ENCODE assay signal across 25 cellular contexts in genomic region chr4:158219623-158220022, GRCh38. TPM values are rescaled to one million over a fixed set of nuclear protein-coding genes. Genes with fewer than 3 reads are reported as not detected.
DNase-seq lines count a peak whose midpoint lies in the region; ATAC-seq, FAIRE-seq and TF ChIP-seq lines count a peak whose summit lies in the region.
"Had no signal": no experiment of that assay in that cellular context is flagged by ENCODE, and none has a peak within 500 bp of the region (broad histone marks: within the 10 kb centered on the region; RNA-seq: fewer than 3 reads in every experiment).

No MANE protein-coding gene starts in this region.

- POLR2A ChIA-PET in WTC11 (lab: Charles Lee) = interaction anchor here (0.6 kb wide), 1 partner anchor 35 kb away, joined by 4 read pairs; no protein-coding TSS in a partner anchor
- POLR2A ChIA-PET in HepG2 (lab: Yijun Ruan, JAX) = no interaction called here

- no peaks in the 10 kb centered on the region; the same call in 1 of the 2 replicates for H3K36me3 Mint-ChIP-seq in WTC11

- H3K36me3 ChIP-seq in neural cell (ENCODE audit: insufficient read depth, low read length) (no peaks in the 10 kb centered on the region), HepG2 (replicated peaks in 1 of 2; ENCODE audit: control insufficient read depth in 1 of 2, insufficient read depth in 2 of 2, low read length in 2 of 2) (no peaks in the 10 kb centered on the region; a peak in 2 of 5 replicates)
- H3K36me3 ChIP-seq: MG63, SJCRH30 had no signal

- no peaks in the 10 kb centered on the region for H3K27me3 Mint-ChIP-seq in WTC11 (ENCODE audit: low read depth)

- BruUV-seq in HepG2 (replicated peaks; lab: Mats Ljungman, UMichigan) = no TSS peak

- H3K27me3 ChIP-seq in neural cell (ENCODE audit: insufficient read depth, low read depth, low read length) (no peaks in the 10 kb centered on the region), HepG2 (ENCODE audit: control insufficient read depth in 1 of 2, insufficient read depth in 2 of 2, low read length in 2 of 2) (no peaks in the 10 kb centered on the region)
- H3K27me3 ChIP-seq: MG63, SJCRH30 had no signal

- WGBS in HepG2 (ENCODE audit: low lambda C conversion rate) = 94% methylated on average over 1 of the region's 1 CpG

- TF ChIP-seq EP300 in neural cell (conservative IDR thresholded peaks at IDR 0.05; ENCODE audit: poor library complexity, severe bottlenecking) = no peak
- TF ChIP-seq EP300 in HepG2 (IDR thresholded peaks at IDR 0.05; ENCODE audit: low read depth in 2 of 2, low read length in 2 of 2) = no peak
- no peak for TF ChIP-seq EP300 in HepG2 (CRISPR knock-in tag; IDR thresholded peaks at IDR 0.05; ENCODE audit: borderline replicate concordance)

- no peaks in the 10 kb centered on the region for H3K9me2 ChIP-seq in neural cell (ENCODE audit: insufficient read depth, low read length)

- H3K4me2 ChIP-seq in neural cell (ENCODE audit: low read length) (no peak overlapping the region), HepG2 (ENCODE audit: low read depth, low read length) (no peak overlapping the region)

- H4K20me1 ChIP-seq in neural cell (ENCODE audit: insufficient read depth) (no peaks in the 10 kb centered on the region), HepG2 (ENCODE audit: insufficient read depth, low read length) (no peaks in the 10 kb centered on the region)

- no peak for TF ChIP-seq CTCF in WTC11 (IDR thresholded peaks at IDR 0.05)
- TF ChIP-seq CTCF in neural cell (IDR thresholded peaks at IDR 0.05; ENCODE audit: poor library complexity, severe bottlenecking) = no peak
- no peak for TF ChIP-seq CTCF in HepG2 (CRISPR knock-in tag; IDR thresholded peaks at IDR 0.05)

- no peak for TF ChIP-seq POLR2A in GM18505 (IDR thresholded peaks at IDR 0.05; ENCODE audit: borderline replicate concordance, extremely low read depth, insufficient read depth, insufficient read length)
- no peak for TF ChIP-seq POLR2A in HepG2 (IDR thresholded peaks at IDR 0.05; ENCODE audit: insufficient read depth in 1 of 2, low read depth in 2 of 2, low read length in 2 of 2)

- H3K27ac Mint-ChIP-seq in WTC11 = 0 out of 2 replicates have a peak overlapping the region, but pooled peaks have one; percentile 62

- peak; percentile 65 for ATAC-seq in GM18505 (IDR thresholded peaks at IDR 0.05; ENCODE audit: unreplicated experiment)
- peak; percentile 59 for ATAC-seq in GM19395 (IDR thresholded peaks at IDR 0.05; ENCODE audit: unreplicated experiment)
- peak; percentile 32; the same call in 1 of the 2 replicates for ATAC-seq in WTC11
- ATAC-seq in HepG2 = no peak
- ATAC-seq in Right ventricle myocardium superior (ENCODE audit: poor library complexity) = no peak
- ATAC-seq: HCT116, SK-N-SH treated with all-trans-retinoic acid at 6 μM for 48 hours had no signal

- no peak for TF ChIP-seq RAD21 in neural cell (conservative IDR thresholded peaks at IDR 0.05)
- no peak for TF ChIP-seq RAD21 in HepG2 (CRISPR knock-in tag; IDR thresholded peaks at IDR 0.05)

- H3K9me3 ChIP-seq in neural cell (ENCODE audit: low read length) (no peaks in the 10 kb centered on the region), HepG2 (ENCODE audit: low read length) (no peaks in the 10 kb centered on the region)
- H3K9me3 ChIP-seq: MG63, SJCRH30 had no signal

- H2AFZ ChIP-seq in neural cell (ENCODE audit: low read depth, low read length) = no peak overlapping the region
- H2AFZ ChIP-seq in HepG2 (ENCODE audit: low read length) = no peak overlapping the region

- no peaks in the 10 kb centered on the region for H3K9me3 Mint-ChIP-seq in WTC11

- H3K9ac ChIP-seq in neural cell (ENCODE audit: low read length) (no peak overlapping the region), HepG2 (ENCODE audit: insufficient read depth, low read depth, low read length) (no peak overlapping the region)

- intact Hi-C loops in HepG2 (cut with micrococcal nuclease; ENCODE audit: unreplicated experiment) = no loop called here
- intact Hi-C loops in Right ventricle myocardium superior (cut with DNase I) = no loop called here

- H3K4me1 Mint-ChIP-seq in WTC11 = peaks cover 13% of the 10 kb centered on the region

- no peaks in the 10 kb centered on the region for H3F3A ChIP-seq in neural cell (ENCODE audit: insufficient read depth, low read length, poor library complexity, severe bottlenecking)

- CTCF ChIA-PET in WTC11 (lab: Charles Lee) = interaction anchor here (0.7 to 0.8 kb wide), 2 partner anchors 9 to 28 kb away, joined by 3 read pairs; partner anchors contain the start of gene TMEM144
- CTCF ChIA-PET in HepG2 (lab: Yijun Ruan, JAX; ENCODE audit: low intra/inter-chr PET ratio, low total read pairs) = no interaction called here

- H3K4me1 ChIP-seq in HepG2 (ENCODE audit: insufficient read depth, low read length) = no peaks in the 10 kb centered on the region
- H3K4me1 ChIP-seq: SJCRH30 had no signal

- H3K4me3 ChIP-seq in neural cell (ENCODE audit: low read length) (no peak overlapping the region), HepG2 (replicated peaks in 1 of 3; ENCODE audit: insufficient read depth in 1 of 3, low read depth in 2 of 3, low read length in 3 of 3) (no peak overlapping the region)
- H3K4me3 ChIP-seq: MG63, SJCRH30 had no signal

- in situ Hi-C loops in HepG2 (cut with HindIII; ENCODE audit: extremely low pct_ligation_motif_present, low pct_unique_long_range_greater_than_20kb) = no loop called here

- FAIRE-seq in HepG2 (lab: Jason Lieb, UNC) = no peak
- FAIRE-seq: GM12892, GM18507, GM19239, H1, HTR-8/SVneo had no signal

- H3K4me3 Mint-ChIP-seq in WTC11 = no peak overlapping the region

- H3K79me2 ChIP-seq in neural cell (replicated peaks; ENCODE audit: insufficient read depth, low read length) (no peaks in the 10 kb centered on the region), HepG2 (ENCODE audit: insufficient read depth, low read length) (no peaks in the 10 kb centered on the region)

- DNase-seq in WTC11 (ENCODE audit: low spot score) = no peak
- no peak for DNase-seq in H4 (ENCODE audit: low spot score)
- no peak for DNase-seq in HepG2 (ENCODE audit: low spot score)
- DNase-seq in Right ventricle myocardium superior = no peak
- DNase-seq in germinal center (ENCODE audit: low spot score) = no peak
- DNase-seq: Calu3, DMS79 treated with DMSO at 0.1 percent for 48 hours, GF-D8, KBM-7, MG63, NCI-H2029, NCI-H446, NCI-H524 treated with DMSO at 0.1 percent for 48 hours, NCI-H774, SJCRH30 had no signal

- peak overlapping the region; percentile 71 for H3K27ac ChIP-seq in neural cell (ENCODE audit: low read length)
- H3K27ac ChIP-seq in HepG2 (ENCODE audit: extremely low read length, insufficient read depth, low read length) = no peak overlapping the region
- H3K27ac ChIP-seq: SJCRH30 had no signal

RNA-seq across cellular contexts. Expression of gene TMEM144, which starts 9.3 kb away (rescaled TPM):
- total RNA-seq in WTC11 (2021) = 3.8 to 5.3 TPM (median 4.1 TPM) in 3 replicates
- 1.3 and 2.8 TPM in 2 replicates for polyA plus RNA-seq in neural cell
- 0.49 and 0.81 TPM in 2 replicates for polyA minus RNA-seq in neural cell
- 1.8 and 4.5 TPM in 2 replicates for total RNA-seq in H4 (2014; rRNA removed; shearing (Covaris generic))
- total RNA-seq in HepG2 (2016; rRNA removed; fragmentation: Illumina TruSeq; extraction: Trizol) = 10.5 and 12.3 TPM in 2 replicates
- 3.9 and 4.8 TPM in 2 replicates for total RNA-seq in HepG2 (2016; cell fraction: cytosol; rRNA removed; fragmentation: Illumina TruSeq; extraction: Trizol; ENCODE audit: low read depth)
- total RNA-seq in HepG2 (2016; cell fraction: insoluble cytoplasmic fraction; rRNA removed; fragmentation: Illumina TruSeq; extraction: Trizol) = 10.6 and 15.0 TPM in 2 replicates
- total RNA-seq in HepG2 (2016; cell fraction: membrane; rRNA removed; fragmentation: Illumina TruSeq; extraction: Trizol) = 7.6 and 7.7 TPM in 2 replicates
- 29.5 and 33.6 TPM in 2 replicates for total RNA-seq in HepG2 (2016; cell fraction: nucleus; rRNA removed; fragmentation: Illumina TruSeq; extraction: Trizol)
- polyA plus RNA-seq in HepG2 (2011; rRNA removed) = 10.6 and 10.9 TPM in 2 replicates
- 3.2 and 4.2 TPM in 2 replicates for polyA plus RNA-seq in HepG2 (2011; cell fraction: cytosol; rRNA removed)
- 17.3 and 21.4 TPM in 2 replicates for polyA plus RNA-seq in HepG2 (2011; cell fraction: nucleus; rRNA removed)
- 5.2 and 9.3 TPM in 2 replicates for polyA plus RNA-seq in HepG2 (2012)
- polyA plus RNA-seq in HepG2 (2016; cell fraction: cytosol; fragmentation: Illumina TruSeq; extraction: Trizol; ENCODE audit: low read depth) = 1.2 and 2.4 TPM in 2 replicates
- polyA plus RNA-seq in HepG2 (2016; cell fraction: insoluble cytoplasmic fraction; fragmentation: Illumina TruSeq; extraction: Trizol; ENCODE audit: low read depth) = 7.1 and 8.5 TPM in 2 replicates
- polyA plus RNA-seq in HepG2 (2016; cell fraction: membrane; fragmentation: Illumina TruSeq; extraction: Trizol; ENCODE audit: low read depth) = 3.7 and 4.8 TPM in 2 replicates
- 35.6 and 36.7 TPM in 2 replicates for polyA plus RNA-seq in HepG2 (2016; cell fraction: nucleus; fragmentation: Illumina TruSeq; extraction: Trizol; ENCODE audit: insufficient read depth, low read depth)
- 2.2 and 19.2 TPM in 2 replicates for polyA minus RNA-seq in HepG2 (2011; rRNA and poly(A)+ RNA removed; ENCODE audit: low replicate concordance)
- polyA minus RNA-seq in HepG2 (2011; cell fraction: cytosol; rRNA and poly(A)+ RNA removed) = 9.4 and 10.4 TPM in 2 replicates
- 77.5 and 78.0 TPM in 2 replicates for polyA minus RNA-seq in HepG2 (2011; cell fraction: nucleus; rRNA and poly(A)+ RNA removed)
- total RNA-seq in Right ventricle myocardium superior = 10.4 TPM

RNA-seq across cellular contexts. Expression of gene GASK1B, which starts 46.8 kb away (rescaled TPM):
- total RNA-seq in WTC11 (2021) (0.23 to 0.32 TPM (median 0.24 TPM) in 3 replicates), HepG2 (2016; rRNA removed; fragmentation: Illumina TruSeq; extraction: Trizol) (40.4 and 50.0 TPM in 2 replicates), Right ventricle myocardium superior (60.2 TPM)
- polyA plus RNA-seq in neural cell (0.40 and 4.9 TPM in 2 replicates), HepG2 (2011; rRNA removed) (23.0 and 29.1 TPM in 2 replicates)
- polyA minus RNA-seq in neural cell = 0.69 and 2.4 TPM in 2 replicates
- total RNA-seq in H4 (2014; rRNA removed; shearing (Covaris generic)) = 2.1 and 2.2 TPM in 2 replicates
- 2.5 and 3.1 TPM in 2 replicates for total RNA-seq in HepG2 (2016; cell fraction: cytosol; rRNA removed; fragmentation: Illumina TruSeq; extraction: Trizol; ENCODE audit: low read depth)
- 35.3 and 52.8 TPM in 2 replicates for total RNA-seq in HepG2 (2016; cell fraction: insoluble cytoplasmic fraction; rRNA removed; fragmentation: Illumina TruSeq; extraction: Trizol)
- total RNA-seq in HepG2 (2016; cell fraction: membrane; rRNA removed; fragmentation: Illumina TruSeq; extraction: Trizol) = 13.1 and 13.2 TPM in 2 replicates
- total RNA-seq in HepG2 (2016; cell fraction: nucleus; rRNA removed; fragmentation: Illumina TruSeq; extraction: Trizol) = 56.3 and 57.2 TPM in 2 replicates
- 16.9 and 19.4 TPM in 2 replicates for polyA plus RNA-seq in HepG2 (2011; cell fraction: cytosol; rRNA removed)
- 20.4 and 23.5 TPM in 2 replicates for polyA plus RNA-seq in HepG2 (2011; cell fraction: nucleus; rRNA removed)
- polyA plus RNA-seq in HepG2 (2012) = 24.3 and 25.1 TPM in 2 replicates
- polyA plus RNA-seq in HepG2 (2016; cell fraction: cytosol; fragmentation: Illumina TruSeq; extraction: Trizol; ENCODE audit: low read depth) = 1.6 and 1.7 TPM in 2 replicates
- 38.9 and 44.5 TPM in 2 replicates for polyA plus RNA-seq in HepG2 (2016; cell fraction: insoluble cytoplasmic fraction; fragmentation: Illumina TruSeq; extraction: Trizol; ENCODE audit: low read depth)
- 5.1 and 6.2 TPM in 2 replicates for polyA plus RNA-seq in HepG2 (2016; cell fraction: membrane; fragmentation: Illumina TruSeq; extraction: Trizol; ENCODE audit: low read depth)
- 47.6 and 48.5 TPM in 2 replicates for polyA plus RNA-seq in HepG2 (2016; cell fraction: nucleus; fragmentation: Illumina TruSeq; extraction: Trizol; ENCODE audit: insufficient read depth, low read depth)
- 0.05 and 56.5 TPM in 2 replicates for polyA minus RNA-seq in HepG2 (2011; rRNA and poly(A)+ RNA removed; ENCODE audit: low replicate concordance)
- 51.6 and 55.0 TPM in 2 replicates for polyA minus RNA-seq in HepG2 (2011; cell fraction: cytosol; rRNA and poly(A)+ RNA removed)
- 104 and 111 TPM in 2 replicates for polyA minus RNA-seq in HepG2 (2011; cell fraction: nucleus; rRNA and poly(A)+ RNA removed)
- total RNA-seq: H1 had no signal
- polyA plus RNA-seq: H1 had no signal

Comparison
In these comparisons a context has a peak if more than half of its experiments do, and no peak if none do; other contexts are left out.
1. ATAC-seq: peak in GM18505 (single experiment), GM19395 (single experiment) and WTC11 (single experiment); none in HepG2 (single experiment) and Right ventricle myocardium superior (single experiment).